In genomic region chr17:28193241-28193640, GRCh38 we compare ENCODE assay signal across 12 cellular contexts.
DNase-seq lines count a peak whose midpoint lies in the region; ATAC-seq, FAIRE-seq and TF ChIP-seq lines count a peak whose summit lies in the region.
"Had no signal": no experiment of that assay in that cellular context is flagged by ENCODE, and none has a peak within 500 bp of the region (broad histone marks: within the 10 kb centered on the region; RNA-seq: fewer than 3 reads in every experiment).

No MANE protein-coding gene starts in this region.

- H3K36me3 Mint-ChIP-seq in memory B cell: peaks cover 23% of the 10 kb centered on the region

- 77% methylated on average over 3 of the region's 3 CpGs for WGBS in right lobe of liver (ENCODE audit: insufficient coverage, low coverage, low lambda C conversion rate, missing lambda C conversion rate)
- WGBS in HepG2 (ENCODE audit: low lambda C conversion rate): 92% methylated on average over 3 of the region's 3 CpGs
- 70% methylated on average over 3 of the region's 3 CpGs for WGBS in K562 (ENCODE audit: insufficient coverage, low coverage, missing lambda C conversion rate)

- no peaks in the 10 kb centered on the region for H3K9me1 ChIP-seq in K562 (ENCODE audit: control insufficient read depth, insufficient read depth, low read length)

- H3K9me3 ChIP-seq in right lobe of liver (no peaks in the 10 kb centered on the region), HepG2 (ENCODE audit: low read length) (no peaks in the 10 kb centered on the region), K562 (replicated peaks; ENCODE audit: control insufficient read depth, insufficient read depth, low read depth, low read length) (no peaks in the 10 kb centered on the region)

- intact Hi-C loops in right lobe of liver (cut with DNase I) (no loop called here), HepG2 (cut with micrococcal nuclease; ENCODE audit: unreplicated experiment) (no loop called here), K562 (cut with micrococcal nuclease) (no loop called here)

- TF ChIP-seq RAD21 in HepG2 (CRISPR knock-in tag; IDR thresholded peaks at IDR 0.05) (no peak), K562 (CRISPR knock-in tag; conservative IDR thresholded peaks at IDR 0.05 in 1 of 2, IDR thresholded peaks at IDR 0.05 in 1 of 2) (peak in 1 of 2 experiments; percentile 13; a peak in 1 of 4 replicates)

- CTCF ChIA-PET in HepG2 (lab: Yijun Ruan, JAX; ENCODE audit: low intra/inter-chr PET ratio, low total read pairs): no interaction called here
- CTCF ChIA-PET in K562 (lab: Yijun Ruan, JAX; ENCODE audit: low intra/inter-chr PET ratio): interaction anchor here (0.6 kb wide), 1 partner anchor 50 kb away, joined by 3 read pairs; no protein-coding TSS in a partner anchor

- H3K4me3 Mint-ChIP-seq in memory B cell: no peak overlapping the region
- H3K4me3 Mint-ChIP-seq: activated CD4-positive, alpha-beta memory T cell treated with anti-CD3 and anti-CD28 coated beads, Interleukin-2, amount 10 ng/mL, durations not matched to agents 7 days and 5 days; activated naive CD8-positive, alpha-beta T cell had no signal

- H3K27ac Mint-ChIP-seq in memory B cell: peak overlapping the region; percentile 9
- H3K27ac Mint-ChIP-seq: activated CD4-positive, alpha-beta memory T cell treated with anti-CD3 and anti-CD28 coated beads, Interleukin-2, amount 10 ng/mL, durations not matched to agents 7 days and 5 days; activated naive CD8-positive, alpha-beta T cell had no signal

- H3K4me1 Mint-ChIP-seq in memory B cell: peaks cover 6% of the 10 kb centered on the region

- TF ChIP-seq EP300 in HepG2 (IDR thresholded peaks at IDR 0.05; ENCODE audit: low read depth in 2 of 2, low read length in 2 of 2) (no peak), HepG2 (CRISPR knock-in tag; IDR thresholded peaks at IDR 0.05; ENCODE audit: borderline replicate concordance) (no peak), K562 (IDR thresholded peaks at IDR 0.05; ENCODE audit: low read length) (no peak)

- no peak overlapping the region for H3K4me2 ChIP-seq in HepG2 (ENCODE audit: low read depth, low read length)
- no peak overlapping the region for H3K4me2 ChIP-seq in K562 (ENCODE audit: insufficient read depth, low read length)

- ATAC-seq in right lobe of liver: peak; percentile 32 to 47 (median 44)
- ATAC-seq in HepG2: no peak
- ATAC-seq in K562: no peak
- peak; percentile 69 for ATAC-seq in memory B cell (ENCODE audit: low read depth)
- ATAC-seq in HG02678 (IDR thresholded peaks at IDR 0.05; ENCODE audit: unreplicated experiment): no peak
- no peak for ATAC-seq in GM21423 (IDR thresholded peaks at IDR 0.05; ENCODE audit: unreplicated experiment)

- in situ Hi-C loops in HepG2 (cut with HindIII; ENCODE audit: extremely low pct_ligation_motif_present, low pct_unique_long_range_greater_than_20kb) (no loop called here), K562 (cut with MboI) (no loop called here)

- POLR2A ChIA-PET in HepG2 (lab: Yijun Ruan, JAX): no interaction called here
- POLR2A ChIA-PET in K562 (lab: Yijun Ruan, JAX): no interaction called here

- H3K9ac ChIP-seq in HepG2 (ENCODE audit: insufficient read depth, low read depth, low read length) (no peak overlapping the region), K562 (ENCODE audit: insufficient read depth in 1 of 2, low read depth in 2 of 2, low read length in 2 of 2) (no peak overlapping the region)

- H3K27me3 Mint-ChIP-seq in memory B cell: no peaks in the 10 kb centered on the region
- H3K27me3 Mint-ChIP-seq: activated CD4-positive, alpha-beta memory T cell treated with anti-CD3 and anti-CD28 coated beads, Interleukin-2, amount 10 ng/mL, durations not matched to agents 7 days and 5 days; activated naive CD8-positive, alpha-beta T cell had no signal

- H3K9me3 Mint-ChIP-seq in memory B cell: no peaks in the 10 kb centered on the region
- H3K9me3 Mint-ChIP-seq: activated CD4-positive, alpha-beta memory T cell treated with anti-CD3 and anti-CD28 coated beads, Interleukin-2, amount 10 ng/mL, durations not matched to agents 7 days and 5 days had no signal

- H3K4me3 ChIP-seq in right lobe of liver: no peak overlapping the region
- no peak overlapping the region for H3K4me3 ChIP-seq in HepG2 (replicated peaks in 1 of 3; ENCODE audit: insufficient read depth in 1 of 3, low read depth in 2 of 3, low read length in 3 of 3)
- no peak overlapping the region for H3K4me3 ChIP-seq in K562

- H4K20me1 ChIP-seq in HepG2 (ENCODE audit: insufficient read depth, low read length): no peaks in the 10 kb centered on the region
- no peaks in the 10 kb centered on the region for H4K20me1 ChIP-seq in K562 (replicated peaks; ENCODE audit: control insufficient read depth, insufficient read depth, low read length)

- H3K27me3 ChIP-seq in right lobe of liver: no peaks in the 10 kb centered on the region
- no peaks in the 10 kb centered on the region for H3K27me3 ChIP-seq in HepG2 (ENCODE audit: control insufficient read depth in 1 of 2, insufficient read depth in 2 of 2, low read length in 2 of 2)
- no peaks in the 10 kb centered on the region for H3K27me3 ChIP-seq in K562 (ENCODE audit: control insufficient read depth in 2 of 2, insufficient read depth in 2 of 2, low read length in 2 of 2)

- DNase-seq in right lobe of liver: peak in 1 of 3 donors; percentile 26
- no peak for DNase-seq in HepG2 (ENCODE audit: low spot score)
- no peak for DNase-seq in K562 (ENCODE audit: extremely low read depth in 1 of 4, low spot score in 3 of 4)
- no peak for DNase-seq in memory B cell (ENCODE audit: low spot score in 2 of 2)
- no peak for DNase-seq in NCI-H2107 (lab: John Stamatoyannopoulos, UW)
- DNase-seq in stimulated activated CD8-positive, alpha-beta memory T cell treated with anti-CD3 and anti-CD28 coated beads, Interleukin-4, amount 100 ng/mL, for 48 hours: no peak
- DNase-seq: activated CD4-positive, alpha-beta memory T cell treated with anti-CD3 and anti-CD28 coated beads, Interleukin-2, amount 10 ng/mL, durations not matched to agents 7 days and 5 days; NCI-H187; stimulated activated CD4-positive, alpha-beta T cell treated with anti-CD3 and anti-CD28 coated beads, Interleukin-4, amount 100 ng/mL, for 1 hour had no signal

- FAIRE-seq in HepG2 (lab: Jason Lieb, UNC) (no peak), K562 (lab: Jason Lieb, UNC) (no peak)

- H2AFZ ChIP-seq in HepG2 (ENCODE audit: low read length): no peak overlapping the region
- H2AFZ ChIP-seq in K562 (ENCODE audit: low read depth, low read length): no peak overlapping the region

- TF ChIP-seq CTCF in right lobe of liver (IDR thresholded peaks at IDR 0.05) (peak in 1 of 4 donors; percentile 5), HepG2 (CRISPR knock-in tag; IDR thresholded peaks at IDR 0.05) (no peak), K562 (IDR thresholded peaks at IDR 0.05 in 2 of 3, conservative IDR thresholded peaks at IDR 0.05 in 1 of 3; ENCODE audit: insufficient read depth in 2 of 3, low read depth in 1 of 3, low read length in 3 of 3) (no peak)

- BruUV-seq in HepG2 (replicated peaks; lab: Mats Ljungman, UMichigan): no TSS peak
- no TSS peak for BruUV-seq in K562 (replicated peaks; lab: Mats Ljungman, UMichigan)

- H3K27ac ChIP-seq in right lobe of liver: no peak overlapping the region
- H3K27ac ChIP-seq in HepG2 (ENCODE audit: extremely low read length, insufficient read depth, low read length): no peak overlapping the region
- no peak overlapping the region for H3K27ac ChIP-seq in K562 (ENCODE audit: extremely low read depth, low read depth, low read length)

- no peaks in the 10 kb centered on the region for H3K36me3 ChIP-seq in right lobe of liver
- peaks cover 4 to 16% of the 10 kb centered on the region in 2 experiments; a peak in 4 of 5 replicates for H3K36me3 ChIP-seq in HepG2 (replicated peaks in 1 of 2; ENCODE audit: control insufficient read depth in 1 of 2, insufficient read depth in 2 of 2, low read length in 2 of 2)
- H3K36me3 ChIP-seq in K562 (ENCODE audit: control insufficient read depth, insufficient read depth, low read length): peaks cover 48% of the 10 kb centered on the region; the same call in 2 of the 3 replicates

- H3K4me1 ChIP-seq in right lobe of liver (peaks cover 0 to 23% (median 4%) of the 10 kb centered on the region in 4 donors), HepG2 (ENCODE audit: insufficient read depth, low read length) (no peaks in the 10 kb centered on the region), K562 (replicated peaks in 1 of 2; ENCODE audit: control insufficient read depth in 2 of 2, insufficient read depth in 2 of 2, low read length in 2 of 2) (peaks cover 0 to 14% of the 10 kb centered on the region in 2 experiments; a peak in 3 of 5 replicates)

- TF ChIP-seq POLR2A in right lobe of liver (IDR thresholded peaks at IDR 0.05) (no peak), HepG2 (IDR thresholded peaks at IDR 0.05; ENCODE audit: insufficient read depth in 1 of 2, low read depth in 2 of 2, low read length in 2 of 2) (no peak), K562 (conservative IDR thresholded peaks at IDR 0.05) (no peak)

- H3K79me2 ChIP-seq in HepG2 (ENCODE audit: insufficient read depth, low read length) (no peaks in the 10 kb centered on the region), K562 (ENCODE audit: control insufficient read depth, insufficient read depth, low read length) (no peaks in the 10 kb centered on the region)

TF ChIP-seq in K562, 482 proteins besides CTCF, POLR2A, EP300 and RAD21:
- TF ChIP-seq SPI1 (IDR thresholded peaks at IDR 0.05; ENCODE audit: borderline replicate concordance, low read depth, low read length): peak; percentile 55; the same call in 1 of the 2 replicates
- no peak for TF ChIP-seq ILF3 (IDR thresholded peaks at IDR 0.05; ENCODE audit: borderline replicate concordance)

Comparison
In these comparisons a context has a peak if more than half of its experiments do, and no peak if none do; other contexts are left out.
1. ATAC-seq: peak in right lobe of liver (4 of 4) and memory B cell (single experiment); none in HepG2 (single experiment), K562 (single experiment), HG02678 (single experiment) and GM21423 (single experiment).